In genomic region chr2:79159030-79159429, GRCh38 we compare ENCODE assay signal across 36 cellular contexts. TPM values are rescaled to one million over a fixed set of nuclear protein-coding genes. Genes with fewer than 3 reads are reported as not detected.
"Had no signal": no experiment of that assay in that cellular context is flagged by ENCODE, and none has a peak within 500 bp of the region (broad histone marks: within the 10 kb centered on the region; RNA-seq: fewer than 3 reads in every experiment).

No MANE protein-coding gene starts in this region.

- H3K36me3 Mint-ChIP-seq: naive thymus-derived CD4-positive, alpha-beta T cell; neural progenitor cell; stimulated activated naive B cell treated with anti-CD40 and anti-IgM and Interleukin-4, amounts not matched to agents 10 μg/mL and 1 μg/mL and 100 μg/mL, for 72 hours had no signal

- H3K4me3 Mint-ChIP-seq: naive thymus-derived CD4-positive, alpha-beta T cell; natural killer cell; nephron; neural progenitor cell; stimulated activated naive B cell treated with anti-CD40 and anti-IgM and Interleukin-4, amounts not matched to agents 10 μg/mL and 1 μg/mL and 100 μg/mL, for 72 hours; stimulated activated naive CD8-positive, alpha-beta T cell treated with anti-CD3 and anti-CD28 coated beads, Interleukin-15, Interleukin-2, amounts not matched to agents 100 ng/mL and 50 ng/mL, for 24 hours had no signal

- H3K27ac Mint-ChIP-seq: naive thymus-derived CD4-positive, alpha-beta T cell; natural killer cell; nephron; neural progenitor cell; progenitor cell of endocrine pancreas; stimulated activated naive B cell treated with anti-CD40 and anti-IgM and Interleukin-4, amounts not matched to agents 10 μg/mL and 1 μg/mL and 100 μg/mL, for 72 hours; stimulated activated naive CD8-positive, alpha-beta T cell treated with anti-CD3 and anti-CD28 coated beads, Interleukin-15, Interleukin-2, amounts not matched to agents 100 ng/mL and 50 ng/mL, for 24 hours had no signal

- H3K9me3 ChIP-seq: ovary, psoas muscle, thoracic aorta, thyroid gland, tibial nerve, upper lobe of left lung, uterus had no signal

- H3K4me2 ChIP-seq: neural progenitor cell, smooth muscle cell had no signal

- H3K4me3 ChIP-seq: neural progenitor cell, ovary, psoas muscle, skin epidermis, smooth muscle cell, spleen, stomach, thoracic aorta, thyroid gland, tibial nerve, upper lobe of left lung, uterus had no signal

- H3K36me3 ChIP-seq: neural progenitor cell, ovary, spleen, stomach, thoracic aorta, thyroid gland, tibial nerve, upper lobe of left lung, uterus had no signal

- DNase-seq: naive thymus-derived CD4-positive, alpha-beta T cell; natural killer cell; occipital lobe; ovary; posterior cingulate gyrus; psoas muscle; right cardiac atrium; spleen; stimulated activated CD4-positive, alpha-beta T cell treated with anti-CD3 and anti-CD28 coated beads, Interleukin-12 subunit alpha, Interleukin-12 subunit beta, amount 100 ng/mL, for 4 hours; stimulated activated CD4-positive, alpha-beta T cell treated with anti-CD3 and anti-CD28 coated beads, Interleukin-1b, Interleukin-23, amount 100 ng/mL, for 48 hours; stimulated activated CD4-positive, alpha-beta T cell treated with anti-CD3 and anti-CD28 coated beads, Interleukin-4, amount 100 ng/mL, for 1 hour; stimulated activated CD4-positive, alpha-beta T cell treated with anti-CD3 and anti-CD28 coated beads, Interleukin-4, amount 100 ng/mL, for 4 hours; stimulated activated CD8-positive, alpha-beta memory T cell treated with anti-CD3 and anti-CD28 coated beads, Interleukin-4, amount 100 ng/mL, for 48 hours; stimulated activated naive B cell treated with anti-CD40 and anti-IgM and Interleukin-4, amounts not matched to agents 10 μg/mL and 1 μg/mL and 100 μg/mL, for 72 hours; stimulated activated naive CD4-positive, alpha-beta T cell treated with Interleukin-2 at 50 U/mL for 16 hours; stomach; thyroid gland; trophoblast cell; upper lobe of left lung; uterus had no signal

- H3K4me1 Mint-ChIP-seq: naive thymus-derived CD4-positive, alpha-beta T cell; natural killer cell; nephron; stimulated activated naive B cell treated with anti-CD40 and anti-IgM and Interleukin-4, amounts not matched to agents 10 μg/mL and 1 μg/mL and 100 μg/mL, for 72 hours had no signal

- H3K27ac ChIP-seq: neural progenitor cell, ovary, parathyroid adenoma, psoas muscle, skin epidermis, spleen, stomach, thoracic aorta, thyroid gland, tibial nerve, upper lobe of left lung, uterus had no signal

- H3K4me1 ChIP-seq: neural progenitor cell, psoas muscle, spleen, thyroid gland, tibial nerve, upper lobe of left lung, uterus had no signal

- H3K9ac ChIP-seq: neural progenitor cell, parathyroid adenoma had no signal

- H3K27me3 Mint-ChIP-seq: naive thymus-derived CD4-positive, alpha-beta T cell; stimulated activated naive CD8-positive, alpha-beta T cell treated with anti-CD3 and anti-CD28 coated beads, Interleukin-15, Interleukin-2, amounts not matched to agents 100 ng/mL and 50 ng/mL, for 24 hours had no signal

- H3K27me3 ChIP-seq: neural progenitor cell, ovary, spleen, stomach, thyroid gland, tibial nerve, upper lobe of left lung, uterus had no signal

- ATAC-seq: naive thymus-derived CD4-positive, alpha-beta T cell; natural killer cell; psoas muscle; right cardiac atrium; sciatic nerve; stimulated activated naive B cell treated with anti-CD40 and anti-IgM and Interleukin-4, amounts not matched to agents 10 μg/mL and 1 μg/mL and 100 μg/mL, for 72 hours had no signal

- H2AFZ ChIP-seq: neural progenitor cell, parathyroid adenoma had no signal

RNA-seq across cellular contexts. Expression of gene REG3A, which starts 0.5 kb away (rescaled TPM):
- total RNA-seq: naive thymus-derived CD4-positive, alpha-beta T cell; natural killer cell; occipital lobe; osteoblast; progenitor cell of endocrine pancreas; psoas muscle; renal cortical epithelial cell; smooth muscle cell; subcutaneous adipose tissue; temporal lobe; thyroid gland; tibial nerve; ureter; uterus had no signal
- polyA plus RNA-seq: naive thymus-derived CD4-positive, alpha-beta T cell; neural cell; ovary; smooth muscle cell had no signal

RNA-seq across cellular contexts. Expression of gene REG1A, which starts 38.7 kb away (rescaled TPM):
- total RNA-seq: naive thymus-derived CD4-positive, alpha-beta T cell; natural killer cell; occipital lobe; osteoblast; progenitor cell of endocrine pancreas; renal cortical epithelial cell; smooth muscle cell; subcutaneous adipose tissue; temporal lobe; thyroid gland; ureter had no signal
- polyA plus RNA-seq: naive thymus-derived CD4-positive, alpha-beta T cell; neural cell; smooth muscle cell had no signal
